In the genomic region with DNA sequence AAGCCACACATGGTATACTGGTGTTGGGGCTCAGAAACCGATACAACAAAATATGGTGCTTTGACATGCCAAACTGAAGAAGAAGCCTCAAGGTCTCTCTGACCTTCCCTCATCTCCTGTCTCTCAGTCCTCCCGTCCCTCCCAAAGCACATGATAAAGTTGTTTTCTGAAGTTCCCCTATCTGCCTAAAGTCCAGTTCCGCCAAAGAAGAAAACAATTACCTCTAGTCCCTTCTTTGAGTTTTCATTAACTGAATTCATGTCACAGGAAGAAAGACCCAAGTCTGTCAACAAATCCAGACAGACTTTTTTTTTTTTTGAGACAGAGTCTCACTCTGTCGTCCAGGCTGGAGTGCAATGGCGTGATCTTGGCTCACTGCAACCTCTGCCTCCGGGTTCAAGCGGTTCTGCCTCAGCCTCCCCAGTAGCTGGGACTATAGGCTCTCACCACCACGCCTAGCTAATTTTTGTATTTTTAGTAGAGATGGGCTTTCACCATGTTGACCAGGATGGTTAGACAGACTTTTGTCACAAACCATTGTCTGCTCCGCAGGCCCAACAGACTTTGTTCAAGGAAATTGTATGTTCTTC, we compare ENCODE assay signal across 15 cellular contexts. TPM values are rescaled to one million over a fixed set of nuclear protein-coding genes. Genes with fewer than 3 reads are reported as not detected.
DNase-seq lines count a peak whose midpoint lies in the region; ATAC-seq, FAIRE-seq and TF ChIP-seq lines count a peak whose summit lies in the region.
"Had no signal": no experiment of that assay in that cellular context is flagged by ENCODE, and none has a peak within 500 bp of the region (broad histone marks: within the 10 kb centered on the region; RNA-seq: fewer than 3 reads in every experiment).

No MANE protein-coding gene starts in this region.

- peak overlapping the region; percentile 93 for H2AK5ac ChIP-seq in trophoblast cell (ENCODE audit: low read length)

- peak overlapping the region; percentile 93 for H2BK120ac ChIP-seq in trophoblast cell (ENCODE audit: insufficient read depth, low read length, poor library complexity)

- H2AFZ ChIP-seq in GM23338 (no peak overlapping the region), trophoblast cell (ENCODE audit: insufficient read depth, low read length, poor library complexity) (no peak overlapping the region)

- 0 out of 2 replicates have a peak overlapping the region, but pooled peaks have one; percentile 12 for H3K27ac Mint-ChIP-seq in GM23338
- H3K27ac Mint-ChIP-seq in T-helper 17 cell = peak overlapping the region; percentile 2
- peak overlapping the region; percentile 97 for H3K27ac Mint-ChIP-seq in mesothelial cell of epicardium
- H3K27ac Mint-ChIP-seq: B cell; CD8-positive, alpha-beta T cell had no signal

- no peak for FAIRE-seq in pancreas (lab: Jason Lieb, UNC)

- H3K9ac ChIP-seq in trophoblast cell (ENCODE audit: low read length) = no peak overlapping the region
- H3K9ac ChIP-seq: BLaER1 treated with 17β-estradiol and CSF1 and Interleukin-3, amounts not matched to agents 10 nM and 100 nM had no signal

- H3K9me3 ChIP-seq in T-helper 17 cell (ENCODE audit: control insufficient read depth, low read length, poor library complexity, severe bottlenecking) (no peaks in the 10 kb centered on the region), trophoblast cell (ENCODE audit: insufficient read depth, low read depth, low read length) (no peaks in the 10 kb centered on the region), pancreas (no peaks in the 10 kb centered on the region)
- H3K9me3 ChIP-seq: HAP-1 had no signal

- no peak overlapping the region for H4K12ac ChIP-seq in trophoblast cell (ENCODE audit: low read depth, low read length)

- no peak overlapping the region for H3K4me3 Mint-ChIP-seq in GM23338
- H3K4me3 Mint-ChIP-seq in T-helper 17 cell = no peak overlapping the region
- no peak overlapping the region for H3K4me3 Mint-ChIP-seq in mesothelial cell of epicardium
- H3K4me3 Mint-ChIP-seq: B cell; CD8-positive, alpha-beta T cell had no signal

- H3K36me3 ChIP-seq in GM23338 (ENCODE audit: insufficient read depth) = no peaks in the 10 kb centered on the region
- H3K36me3 ChIP-seq in trophoblast cell (ENCODE audit: control insufficient read depth in 1 of 2, insufficient read depth in 2 of 2, low read length in 2 of 2) = no peaks in the 10 kb centered on the region
- no peaks in the 10 kb centered on the region for H3K36me3 ChIP-seq in pancreas
- H3K36me3 ChIP-seq: BLaER1 treated with 17β-estradiol and CSF1 and Interleukin-3, amounts not matched to agents 10 nM and 100 nM; HAP-1 had no signal

- peak overlapping the region; percentile 95 for H2BK12ac ChIP-seq in trophoblast cell (ENCODE audit: low read length)

- no CpG with 5 or more reads among the region's 9 CpGs for WGBS in trophoblast cell (ENCODE audit: extremely low coverage, insufficient coverage, insufficient read length)
- 75 to 83% methylated on average over 9 of the region's 9 CpGs for WGBS in pancreas, 2 donors

- H3K9me3 Mint-ChIP-seq in GM23338 (no peaks in the 10 kb centered on the region), mesothelial cell of epicardium (no peaks in the 10 kb centered on the region)

- ATAC-seq in GM23338 (no peak), T-helper 17 cell (no peak), pancreas (no peak), HG03025 (IDR thresholded peaks at IDR 0.05; ENCODE audit: low FRiP score, unreplicated experiment) (no peak)
- ATAC-seq: CD8-positive, alpha-beta T cell had no signal

- intact Hi-C loops in pancreas (cut with DNase I) = no loop called here

- no peak overlapping the region for H3K4me2 ChIP-seq in GM23338
- H3K4me2 ChIP-seq in trophoblast cell (ENCODE audit: low read length) = no peak overlapping the region
- H3K4me2 ChIP-seq: BLaER1 treated with 17β-estradiol and CSF1 and Interleukin-3, amounts not matched to agents 10 nM and 100 nM had no signal

- no peaks in the 10 kb centered on the region for H3K9me2 ChIP-seq in GM23338 (ENCODE audit: insufficient read depth)

- H3K27me3 Mint-ChIP-seq in GM23338 (ENCODE audit: insufficient read depth, low read depth, poor library complexity) (peaks cover 5% of the 10 kb centered on the region), T-helper 17 cell (no peaks in the 10 kb centered on the region), mesothelial cell of epicardium (ENCODE audit: low read depth) (no peaks in the 10 kb centered on the region)
- H3K27me3 Mint-ChIP-seq: B cell had no signal

- TF ChIP-seq CTCF in GM23338 (conservative IDR thresholded peaks at IDR 0.05; ENCODE audit: low read depth in 2 of 2) (no peak), mesothelial cell of epicardium (IDR thresholded peaks at IDR 0.05; ENCODE audit: unreplicated experiment) (no peak), pancreas (IDR thresholded peaks at IDR 0.05) (no peak)

- no peak overlapping the region for H3K23ac ChIP-seq in trophoblast cell (ENCODE audit: low read length)

- H3K27me3 ChIP-seq in GM23338 (ENCODE audit: insufficient read depth) (no peaks in the 10 kb centered on the region), trophoblast cell (ENCODE audit: insufficient read depth, low read length) (no peaks in the 10 kb centered on the region), pancreas (no peaks in the 10 kb centered on the region)
- H3K27me3 ChIP-seq: BLaER1 treated with 17β-estradiol and CSF1 and Interleukin-3, amounts not matched to agents 10 nM and 100 nM had no signal

- H3K79me1 ChIP-seq in trophoblast cell (ENCODE audit: low read length) = peaks cover 45% of the 10 kb centered on the region

- DNase-seq in GM23338 (ENCODE audit: low spot score) (no peak), T-helper 17 cell (no peak), mesothelial cell of epicardium (ENCODE audit: low spot score in 2 of 2, unreplicated experiment in 2 of 2) (no peak), trophoblast cell (no peak), pancreas (no peak)
- no peak for DNase-seq in activated CD4-positive, alpha-beta T cell treated with anti-CD3 and anti-CD28 coated beads for 4 hours
- DNase-seq: Calu3; CD8-positive, alpha-beta T cell; DMS79 treated with DMSO at 0.1 percent for 48 hours; GF-D8; GOT3 had no signal

- no peaks in the 10 kb centered on the region for H4K20me1 ChIP-seq in GM23338 (replicated peaks; ENCODE audit: insufficient read depth)
- H4K20me1 ChIP-seq: BLaER1 treated with 17β-estradiol and CSF1 and Interleukin-3, amounts not matched to agents 10 nM and 100 nM had no signal

- H3K4ac ChIP-seq in trophoblast cell (ENCODE audit: low read depth, low read length) = peak overlapping the region; percentile 72

- peaks cover 22% of the 10 kb centered on the region for H3K4me1 Mint-ChIP-seq in GM23338
- peaks cover 2% of the 10 kb centered on the region for H3K4me1 Mint-ChIP-seq in T-helper 17 cell
- H3K4me1 Mint-ChIP-seq in mesothelial cell of epicardium = peaks cover 48% of the 10 kb centered on the region

- H3K4me1 ChIP-seq in GM23338 (ENCODE audit: insufficient read depth) (no peaks in the 10 kb centered on the region), trophoblast cell (ENCODE audit: control insufficient read depth in 1 of 2, insufficient read depth in 2 of 2, low read length in 2 of 2) (peaks cover 18 to 34% of the 10 kb centered on the region in 2 experiments), pancreas (no peaks in the 10 kb centered on the region)
- H3K4me1 ChIP-seq: HAP-1 had no signal

- no peaks in the 10 kb centered on the region; the same call in 1 of the 2 replicates for H3F3A ChIP-seq in GM23338 (replicated peaks; ENCODE audit: low read depth)

- H3K79me2 ChIP-seq in GM23338 (replicated peaks; ENCODE audit: insufficient read depth) = no peaks in the 10 kb centered on the region
- H3K79me2 ChIP-seq in trophoblast cell (ENCODE audit: control insufficient read depth, insufficient read depth, low read length, poor library complexity) = peaks cover 9% of the 10 kb centered on the region

- H3K36me3 Mint-ChIP-seq in GM23338 (ENCODE audit: low read depth) (no peaks in the 10 kb centered on the region), T-helper 17 cell (ENCODE audit: low read depth) (peaks cover 2% of the 10 kb centered on the region), mesothelial cell of epicardium (peaks cover 2% of the 10 kb centered on the region)

- peak overlapping the region; percentile 87 for H3K18ac ChIP-seq in trophoblast cell (ENCODE audit: low read length)

- H2BK5ac ChIP-seq in trophoblast cell (ENCODE audit: low read depth, low read length, poor library complexity) = peak overlapping the region; percentile 98

- H4K8ac ChIP-seq in trophoblast cell (ENCODE audit: low read depth, low read length) = peak overlapping the region; percentile 73

- no peak overlapping the region for H3K4me3 ChIP-seq in GM23338
- no peak overlapping the region for H3K4me3 ChIP-seq in trophoblast cell (ENCODE audit: low read depth, low read length)
- H3K4me3 ChIP-seq in pancreas = no peak overlapping the region
- H3K4me3 ChIP-seq: BLaER1 treated with 17β-estradiol and CSF1 and Interleukin-3, amounts not matched to agents 10 nM and 100 nM; HAP-1 had no signal

- peak overlapping the region; percentile 81 for H3K14ac ChIP-seq in trophoblast cell (ENCODE audit: low read length)

- no peak overlapping the region for H3K27ac ChIP-seq in GM23338 (ENCODE audit: low read depth)
- peak overlapping the region; percentile 93 for H3K27ac ChIP-seq in trophoblast cell (ENCODE audit: low read depth, low read length)
- no peak overlapping the region for H3K27ac ChIP-seq in pancreas
- H3K27ac ChIP-seq: BLaER1 treated with 17β-estradiol and CSF1 and Interleukin-3, amounts not matched to agents 10 nM and 100 nM had no signal

- peak overlapping the region; percentile 95 for H4K91ac ChIP-seq in trophoblast cell (ENCODE audit: low read depth, low read length)

TF ChIP-seq in GM23338, 12 proteins besides CTCF, POLR2A, EP300 and RAD21 (continues in another document):
- TF ChIP-seq ZNF331 (CRISPR knock-in tag; IDR thresholded peaks at IDR 0.05; ENCODE audit: low read depth) (no peak), EZH2 (IDR thresholded peaks at IDR 0.05; ENCODE audit: low read depth, unreplicated experiment) (no peak)

RNA-seq across cellular contexts. Expression of gene SLC2A1, which starts 32.2 kb away (rescaled TPM):
- 305 and 479 TPM in 2 replicates for total RNA-seq in GM23338 (2014; rRNA removed; shearing (Covaris generic))
- polyA plus RNA-seq in GM23338 (2016; fragmentation: Nextera tagmentation; extraction: Ambion mirVana) (63.9 and 66.1 TPM in 2 replicates), pancreas (1 to 10 TPM; 3.0 to 9.2 TPM)
- total RNA-seq in T-helper 17 cell (10 to 100 TPM; 63.7 to 79.0 TPM), mesothelial cell of epicardium (786 to 841 TPM (median 827 TPM) in 3 replicates), pancreas (10 to 100 TPM in 1 of 6 donors, 1 to 10 TPM in 5; 1.6 to 10.9 (median 6.8) TPM)
- polyA plus RNA-seq in trophoblast cell (2013) = 1,633 and 1,681 TPM in 2 replicates

Comparison
In these comparisons a context has a peak if more than half of its experiments do, and no peak if none do; other contexts are left out.
1. H3K27ac Mint-ChIP-seq: peak in every context shown above with its lines; median percentile 97 in mesothelial cell of epicardium; 12 in GM23338; 2 in T-helper 17 cell.
2. RNA of gene SLC2A1, which starts 32.2 kb away (total RNA-seq): 786 to 841 TPM in mesothelial cell of epicardium, 305 to 479 TPM in GM23338 and 63.7 to 79.0 TPM in T-helper 17 cell; 1.6 to 10.9 TPM in pancreas; every median in the first group is over 4 times any median in the second.